In the genomic region with DNA sequence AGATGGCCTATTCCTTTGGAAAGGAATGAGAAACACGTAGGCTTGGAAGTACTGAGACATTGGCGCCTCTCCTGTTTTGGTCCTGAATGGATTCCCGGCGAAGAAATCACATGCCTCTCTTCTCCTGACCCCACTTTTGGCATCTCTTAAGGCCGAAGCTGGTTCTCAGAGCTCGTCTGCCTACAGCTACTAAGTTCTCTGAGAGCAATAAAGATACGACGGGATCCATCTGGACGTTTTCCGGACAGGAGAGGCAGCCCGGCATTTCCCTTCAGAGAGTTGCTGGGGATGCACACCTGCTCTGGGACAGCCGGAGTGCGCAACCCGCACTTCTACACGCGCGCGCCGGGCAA, we compare ENCODE assay signal across 12 cellular contexts.
DNase-seq lines count a peak whose midpoint lies in the region; ATAC-seq and TF ChIP-seq lines count a peak whose summit lies in the region.
"Had no signal": no experiment of that assay in that cellular context is flagged by ENCODE, and none has a peak within 500 bp of the region (broad histone marks: within the 10 kb centered on the region; RNA-seq: fewer than 3 reads in every experiment).

No MANE protein-coding gene starts in this region.

- peak overlapping the region; percentile 67 for H3K4me3 Mint-ChIP-seq in activated T-helper 2 cell treated with anti-CD3 and anti-CD28 coated beads, Interferon-gamma antibody, Interleukin-2, Interleukin-4, amounts not matched to agents 10 μg/mL and 5 μg/mL and 100 μg/mL, durations not matched to agents 14 hours and 24 hours and 36 hours (ENCODE audit: low read depth)
- H3K4me3 Mint-ChIP-seq: activated CD4-positive, alpha-beta memory T cell treated with anti-CD3 and anti-CD28 coated beads, Interleukin-2, amount 10 ng/mL, durations not matched to agents 7 days and 5 days had no signal

- H3K9me3 ChIP-seq in iPS DF 6.9 (ENCODE audit: control insufficient read depth, insufficient read depth, low read length) = no peaks in the 10 kb centered on the region
- H3K9me3 ChIP-seq in gastrocnemius medialis = no peaks in the 10 kb centered on the region

- H3K27ac Mint-ChIP-seq in activated T-helper 2 cell treated with anti-CD3 and anti-CD28 coated beads, Interferon-gamma antibody, Interleukin-2, Interleukin-4, amounts not matched to agents 10 μg/mL and 5 μg/mL and 100 μg/mL, durations not matched to agents 14 hours and 24 hours and 36 hours = no peak overlapping the region
- H3K27ac Mint-ChIP-seq: activated CD4-positive, alpha-beta memory T cell treated with anti-CD3 and anti-CD28 coated beads, Interleukin-2, amount 10 ng/mL, durations not matched to agents 7 days and 5 days; CD8-positive, alpha-beta memory T cell had no signal

- DNase-seq in H7 = no peak
- no peak for DNase-seq in activated T-helper 2 cell treated with anti-CD3 and anti-CD28 coated beads, Interferon-gamma antibody, Interleukin-2, Interleukin-4, amounts not matched to agents 10 μg/mL and 5 μg/mL and 100 μg/mL, durations not matched to agents 14 hours and 24 hours and 36 hours (ENCODE audit: low spot score)
- no peak for DNase-seq in iPS DF 6.9 (ENCODE audit: low read depth, low spot score)
- DNase-seq in gastrocnemius medialis = no peak
- DNase-seq in KG1 (lab: John Stamatoyannopoulos, UW) = no peak
- no peak for DNase-seq in NCI-H226
- DNase-seq: activated CD4-positive, alpha-beta memory T cell treated with anti-CD3 and anti-CD28 coated beads, Interleukin-2, amount 10 ng/mL, durations not matched to agents 7 days and 5 days; activated naive CD4-positive, alpha-beta T cell treated with anti-CD3 and anti-CD28 coated beads, Interleukin-2, amount 50 U/mL, for 16 hours; CD8-positive, alpha-beta memory T cell; OCI-M1; stimulated activated CD4-positive, alpha-beta T cell treated with anti-CD3 and anti-CD28 coated beads, Interleukin-4, amount 100 ng/mL, for 4 hours had no signal

- H3K36me3 ChIP-seq in H7 (replicated peaks; ENCODE audit: control insufficient read depth, insufficient read depth, low read length) (no peaks in the 10 kb centered on the region), iPS DF 6.9 (ENCODE audit: control insufficient read depth, insufficient read depth, low read length) (no peaks in the 10 kb centered on the region), gastrocnemius medialis (no peaks in the 10 kb centered on the region)

- H3K36me3 Mint-ChIP-seq in activated T-helper 2 cell treated with anti-CD3 and anti-CD28 coated beads, Interferon-gamma antibody, Interleukin-2, Interleukin-4, amounts not matched to agents 10 μg/mL and 5 μg/mL and 100 μg/mL, durations not matched to agents 14 hours and 24 hours and 36 hours (ENCODE audit: low read depth) = no peaks in the 10 kb centered on the region
- H3K36me3 Mint-ChIP-seq: CD8-positive, alpha-beta memory T cell had no signal

- H3K27me3 ChIP-seq in H7 (ENCODE audit: control insufficient read depth, insufficient read depth, low read length) = peaks cover 32% of the 10 kb centered on the region
- H3K27me3 ChIP-seq in iPS DF 6.9 (ENCODE audit: control insufficient read depth, insufficient read depth, low read length) = peaks cover 9% of the 10 kb centered on the region; the same call in 1 of the 2 replicates
- H3K27me3 ChIP-seq in gastrocnemius medialis = peaks cover 7 to 20% (median 11%) of the 10 kb centered on the region in 3 donors

- no peaks in the 10 kb centered on the region for H3K9me3 Mint-ChIP-seq in activated T-helper 2 cell treated with anti-CD3 and anti-CD28 coated beads, Interferon-gamma antibody, Interleukin-2, Interleukin-4, amounts not matched to agents 10 μg/mL and 5 μg/mL and 100 μg/mL, durations not matched to agents 14 hours and 24 hours and 36 hours
- H3K9me3 Mint-ChIP-seq: activated CD4-positive, alpha-beta memory T cell treated with anti-CD3 and anti-CD28 coated beads, Interleukin-2, amount 10 ng/mL, durations not matched to agents 7 days and 5 days; CD8-positive, alpha-beta memory T cell had no signal

- ATAC-seq in gastrocnemius medialis (no peak), HG03095 (IDR thresholded peaks at IDR 0.05; ENCODE audit: unreplicated experiment) (no peak)

- H3K4me1 Mint-ChIP-seq in activated T-helper 2 cell treated with anti-CD3 and anti-CD28 coated beads, Interferon-gamma antibody, Interleukin-2, Interleukin-4, amounts not matched to agents 10 μg/mL and 5 μg/mL and 100 μg/mL, durations not matched to agents 14 hours and 24 hours and 36 hours (ENCODE audit: low read depth) = peaks cover 4% of the 10 kb centered on the region

- no peak for TF ChIP-seq CTCF in gastrocnemius medialis (IDR thresholded peaks at IDR 0.05 in 4 of 5, conservative IDR thresholded peaks at IDR 0.05 in 1 of 5)

- in situ Hi-C loops in gastrocnemius medialis (cut with MboI; ENCODE audit: low sequenced_read_pairs in 4 of 4) = loop anchor here in 3 of 4 donors (25.0 kb wide), 2 partner anchors 107 to 318 kb away; no protein-coding TSS in a partner anchor

- intact Hi-C loops in activated T-helper 2 cell treated with anti-CD3 and anti-CD28 coated beads, Interferon-gamma antibody, Interleukin-2, Interleukin-4, amounts not matched to agents 10 μg/mL and 5 μg/mL and 100 μg/mL, durations not matched to agents 14 hours and 24 hours and 36 hours (cut with micrococcal nuclease) = loop anchor here (1.0 kb wide), 1 partner anchor 323 kb away; no protein-coding TSS in a partner anchor
- intact Hi-C loops in gastrocnemius medialis (cut with DNase I; ENCODE audit: low total_unique reads) = loop anchor here (2.0 kb wide), 1 partner anchor 322 kb away; no protein-coding TSS in a partner anchor

- H3K27ac ChIP-seq in iPS DF 6.9 (ENCODE audit: low read length) (no peak overlapping the region), gastrocnemius medialis (no peak overlapping the region)

- H3K4me3 ChIP-seq in H7 (ENCODE audit: insufficient read depth, low read depth, low read length) (peak overlapping the region; percentile 41), iPS DF 6.9 (ENCODE audit: low read length) (peak overlapping the region; percentile 51; the same call in 1 of the 2 replicates), gastrocnemius medialis (peak overlapping the region in 3 of 4 donors; percentile 16 to 38 (median 37))

- WGBS in iPS DF 6.9 (ENCODE audit: insufficient coverage, insufficient read length) = no CpG with 5 or more reads among the region's 19 CpGs

- peaks cover 43% of the 10 kb centered on the region for H3K27me3 Mint-ChIP-seq in activated T-helper 2 cell treated with anti-CD3 and anti-CD28 coated beads, Interferon-gamma antibody, Interleukin-2, Interleukin-4, amounts not matched to agents 10 μg/mL and 5 μg/mL and 100 μg/mL, durations not matched to agents 14 hours and 24 hours and 36 hours (ENCODE audit: low read depth)

- no peak for TF ChIP-seq POLR2A in gastrocnemius medialis (IDR thresholded peaks at IDR 0.05)

- H3K4me1 ChIP-seq in iPS DF 6.9 (ENCODE audit: control insufficient read depth, insufficient read depth, low read length) (peaks cover 5% of the 10 kb centered on the region; the same call in 1 of the 2 replicates), gastrocnemius medialis (peaks cover 0 to 2% of the 10 kb centered on the region in 2 donors)
